8 cellular contexts compared by ENCODE assay signal in genomic region chr6:90586675-90587638, GRCh38. TPM values are rescaled to one million over a fixed set of nuclear protein-coding genes. Genes with fewer than 3 reads are reported as not detected.
DNase-seq lines count a peak whose midpoint lies in the region; ATAC-seq, FAIRE-seq and TF ChIP-seq lines count a peak whose summit lies in the region.

Gene MAP3K7, minus strand, starts transcription at chr6:90587072. Its CDS starts 189 bp downstream, at chr6:90586883.

- peak; percentile 86 for TF ChIP-seq POLR2A in endothelial cell of umbilical vein (IDR thresholded peaks at IDR 0.05; ENCODE audit: low read depth, low read length)

- BruUV-seq in endothelial cell of umbilical vein (replicated peaks; lab: Mats Ljungman, UMichigan), result TSS peak; percentile 38

- POLR2A ChIA-PET in endothelial cell of umbilical vein (lab: Charles Lee), result no interaction called here

- no peaks in the 10 kb centered on the region for H3K9me3 ChIP-seq in OCI-LY3 (ENCODE audit: insufficient read depth, low read length)
- no peaks in the 10 kb centered on the region for H3K9me3 ChIP-seq in endothelial cell of umbilical vein (replicated peaks; ENCODE audit: control insufficient read depth, insufficient read depth, low read length)

- H4K20me1 ChIP-seq in OCI-LY3 (ENCODE audit: insufficient read depth, low read length) (peaks cover 15% of the 10 kb centered on the region; the same call in 1 of the 2 replicates), endothelial cell of umbilical vein (replicated peaks; ENCODE audit: control insufficient read depth, extremely low read depth, insufficient read depth, low read length) (peaks cover 2% of the 10 kb centered on the region)

- no peaks in the 10 kb centered on the region for H3K36me3 ChIP-seq in OCI-LY3 (replicated peaks; ENCODE audit: low read depth, low read length)
- no peaks in the 10 kb centered on the region for H3K36me3 ChIP-seq in endothelial cell of umbilical vein (ENCODE audit: control insufficient read depth in 2 of 2, extremely low read depth in 1 of 2, insufficient read depth in 2 of 2, low read length in 2 of 2)

- H3K4me1 ChIP-seq in OCI-LY3 (ENCODE audit: low read length), result peaks cover 23% of the 10 kb centered on the region
- H3K4me1 ChIP-seq in endothelial cell of umbilical vein (ENCODE audit: control insufficient read depth, extremely low read depth, insufficient read depth, low read length), result peaks cover 22% of the 10 kb centered on the region

- H3K79me2 ChIP-seq in OCI-LY3 (ENCODE audit: low read length) (peaks cover 47% of the 10 kb centered on the region), endothelial cell of umbilical vein (ENCODE audit: control insufficient read depth, insufficient read depth, low read length) (peaks cover 44% of the 10 kb centered on the region)

- no peak for TF ChIP-seq CTCF in OCI-LY3 (IDR thresholded peaks at IDR 0.05; ENCODE audit: low read depth, low read length)
- TF ChIP-seq CTCF in endothelial cell of umbilical vein (IDR thresholded peaks at IDR 0.05; ENCODE audit: extremely low read depth in 1 of 2, insufficient read depth in 1 of 2, low read depth in 1 of 2, low read length in 2 of 2), result no peak

- peak within 1 kb of the TSS; percentile 67 for H3K4me2 ChIP-seq in OCI-LY3 (ENCODE audit: low read length)
- peak within 1 kb of the TSS; percentile 98 for H3K4me2 ChIP-seq in endothelial cell of umbilical vein (ENCODE audit: insufficient read depth, low read length)

- H2AFZ ChIP-seq in OCI-LY3 (ENCODE audit: low read depth, low read length) (peak within 1 kb of the TSS; percentile 50), endothelial cell of umbilical vein (ENCODE audit: low read depth, low read length) (peak within 1 kb of the TSS; percentile 85)

- H3K4me3 ChIP-seq in OCI-LY3 (ENCODE audit: low read length) (peak within 1 kb of the TSS; percentile 81), endothelial cell of umbilical vein (replicated peaks in 1 of 3; ENCODE audit: insufficient read depth in 1 of 3, low read depth in 1 of 3, low read length in 3 of 3) (peak within 1 kb of the TSS; percentile 84 to 100 (median 95))

- ATAC-seq in GM21515 (IDR thresholded peaks at IDR 0.05; ENCODE audit: unreplicated experiment), result peak; percentile 89

- DNase-seq in D341Med (ENCODE audit: low spot score) (peak; percentile 88), HuH-7 (ENCODE audit: low spot score) (peak; percentile 75), endothelial cell of umbilical vein (ENCODE audit: low read depth, low spot score) (peak; percentile 98), midbrain (lab: John Stamatoyannopoulos, UW) (peak; percentile 97)
- DNase-seq in activated CD8-positive, alpha-beta memory T cell treated with anti-CD3 and anti-CD28 coated beads, Interleukin-2, amount 50 U/mL, for 48 hours, result peak; percentile 99
- peak; percentile 83 to 92 for DNase-seq in stimulated activated CD8-positive, alpha-beta memory T cell treated with anti-CD3 and anti-CD28 coated beads, Interleukin-2, amount 100 ng/mL, for 1 hour (ENCODE audit: low read depth in 2 of 2)

- intact Hi-C loops in endothelial cell of umbilical vein (cut with micrococcal nuclease), result loop anchor here (1.0 to 10.0 kb wide), 5 partner anchors 23 to 1622 kb away; partner anchors contain the start of genes MDN1 and RNGTT

- FAIRE-seq in endothelial cell of umbilical vein (lab: Jason Lieb, UNC), result peak; percentile 94

- H3K27me3 ChIP-seq in OCI-LY3 (ENCODE audit: low read depth, low read length) (no peaks in the 10 kb centered on the region), endothelial cell of umbilical vein (ENCODE audit: control insufficient read depth in 2 of 2, insufficient read depth in 2 of 2, low read length in 2 of 2) (peaks cover 2 to 4% of the 10 kb centered on the region in 2 experiments)

- H3K9me1 ChIP-seq in endothelial cell of umbilical vein (replicated peaks; ENCODE audit: control insufficient read depth, extremely low read depth, insufficient read depth, low read length), result no peaks in the 10 kb centered on the region

- H3K27ac ChIP-seq in OCI-LY3 (ENCODE audit: low read length), result peak within 1 kb of the TSS; percentile 85
- peak within 1 kb of the TSS; percentile 88 for H3K27ac ChIP-seq in endothelial cell of umbilical vein (ENCODE audit: insufficient read depth, low read depth, low read length)

- CTCF ChIA-PET in endothelial cell of umbilical vein (lab: Charles Lee), result interaction anchor here (1.2 kb wide), 1 partner anchor 17 kb away, joined by 4 read pairs; no protein-coding TSS in a partner anchor

- H3K9ac ChIP-seq in OCI-LY3 (ENCODE audit: low read length) (peak within 1 kb of the TSS; percentile 89), endothelial cell of umbilical vein (replicated peaks; ENCODE audit: extremely low read depth, insufficient read depth, low read length) (peak within 1 kb of the TSS; percentile 98)

- dilution Hi-C loops in endothelial cell of umbilical vein (cut with MboI; ENCODE audit: extremely low pct_ligation_motif_present, low sequenced_read_pairs), result no loop called here

TF ChIP-seq in endothelial cell of umbilical vein, 7 proteins besides CTCF, POLR2A, EP300 and RAD21:
- TF ChIP-seq GATA2 (IDR thresholded peaks at IDR 0.05; ENCODE audit: insufficient read depth, insufficient read length, low read depth, low read length) (no peak), JUN (IDR thresholded peaks at IDR 0.05; ENCODE audit: borderline replicate concordance, insufficient read depth, insufficient read length, low read depth) (no peak), POLR2AphosphoS5 (IDR thresholded peaks at IDR 0.05; ENCODE audit: insufficient read depth, low read depth, low read length) (peak; percentile 89), EZH2 (IDR thresholded peaks at IDR 0.05; ENCODE audit: borderline replicate concordance, low read depth, low read length, severe bottlenecking) (no peak)
- TF ChIP-seq, protein P1, sequence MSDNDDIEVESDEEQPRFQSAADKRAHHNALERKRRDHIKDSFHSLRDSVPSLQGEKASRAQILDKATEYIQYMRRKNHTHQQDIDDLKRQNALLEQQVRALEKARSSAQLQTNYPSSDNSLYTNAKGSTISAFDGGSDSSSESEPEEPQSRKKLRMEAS (IDR thresholded peaks at IDR 0.05; ENCODE audit: insufficient read depth, insufficient read length), result peak; percentile 18
TF ChIP-seq in endothelial cell of umbilical vein: peak in this region for 2.

RNA-seq across cellular contexts. Expression of gene MAP3K7, which starts in this region (rescaled TPM):
- 24.5 and 25.6 TPM in 2 replicates for total RNA-seq in endothelial cell of umbilical vein
- polyA plus RNA-seq in endothelial cell of umbilical vein, result 12.5 and 15.3 TPM in 2 replicates
- polyA plus RNA-seq in endothelial cell of umbilical vein (2011; cell fraction: cytosol; rRNA removed), result 14.6 and 15.5 TPM in 2 replicates
- 40.5 and 55.2 TPM in 2 replicates for polyA plus RNA-seq in endothelial cell of umbilical vein (2011; cell fraction: nucleus; rRNA removed)
- 15.8 and 19.9 TPM in 2 replicates for polyA plus RNA-seq in endothelial cell of umbilical vein (2012)
- polyA minus RNA-seq in endothelial cell of umbilical vein, result 22.4 and 24.9 TPM in 2 replicates
- 10.7 TPM for polyA minus RNA-seq in endothelial cell of umbilical vein (2011; cell fraction: cytosol; rRNA and poly(A)+ RNA removed)
- polyA minus RNA-seq in endothelial cell of umbilical vein (2011; cell fraction: nucleus; rRNA and poly(A)+ RNA removed), result 41.9 and 55.6 TPM in 2 replicates

Comparison
In these comparisons a context has a peak if more than half of its experiments do, and no peak if none do; other contexts are left out.
1. Peak in every context shown above with its lines: DNase-seq, ATAC-seq, H3K4me3 ChIP-seq and H3K27ac ChIP-seq.